In genomic region chr11:92531051-92531747, GRCh38 we compare ENCODE assay signal across 27 cellular contexts.
"Had no signal": no experiment of that assay in that cellular context is flagged by ENCODE, and none has a peak within 500 bp of the region (broad histone marks: within the 10 kb centered on the region; RNA-seq: fewer than 3 reads in every experiment).

No MANE protein-coding gene starts in this region.

- H3K36me3 Mint-ChIP-seq: activated naive CD4-positive, alpha-beta T cell treated with anti-CD3 and anti-CD28 coated beads, Interleukin-2, amount 50 U/mL, for 72 hours had no signal

- DNase-seq: activated CD4-positive, alpha-beta T cell treated with anti-CD3 and anti-CD28 coated beads for 48 hours; activated CD4-positive, alpha-beta T cell treated with anti-CD3 and anti-CD28 coated beads, Interleukin-2, amount 50 U/mL, for 4 hours; activated CD4-positive, CD25-positive, alpha-beta regulatory T cell treated with anti-CD3 and anti-CD28 coated beads, Interleukin-2, amount 50 U/mL, for 72 hours; activated CD8-positive, alpha-beta memory T cell treated with anti-CD3 and anti-CD28 coated beads, Interleukin-2, amount 50 U/mL, for 48 hours; activated CD8-positive, alpha-beta T cell treated with anti-CD3 and anti-CD28 coated beads, Interleukin-2, amount 10 ng/mL, durations not matched to agents 7 days and 5 days; activated naive CD4-positive, alpha-beta T cell treated with Interleukin-2 at 50 U/mL for 16 hours; activated naive CD8-positive, alpha-beta T cell treated with anti-CD3 and anti-CD28 coated beads, Interleukin-2, amount 50 U/mL, for 24 hours; activated T-cell treated with anti-CD3 and anti-CD28 coated beads, Interleukin-2, amount 50 U/mL, for 1 hour; amniotic stem cell; NCI-H1092; NCI-H1417; NCI-H1930; NCI-H2171; NCI-H2227 treated with DMSO at 0.1 percent for 48 hours; NCI-H446 treated with DMSO at 0.1 percent for 48 hours; NCI-H524 treated with DMSO at 0.1 percent for 48 hours; NCI-H82; OCI-M1; Right ventricle myocardium superior had no signal

- H3K27ac Mint-ChIP-seq: activated CD8-positive, alpha-beta T cell treated with anti-CD3 and anti-CD28 coated beads, Interleukin-2, amount 10 ng/mL, durations not matched to agents 7 days and 5 days; activated naive CD4-positive, alpha-beta T cell treated with anti-CD3 and anti-CD28 coated beads, Interleukin-2, amount 50 U/mL, for 72 hours; activated naive CD8-positive, alpha-beta T cell treated with anti-CD3 and anti-CD28 coated beads, Interleukin-2, amount 50 U/mL, for 24 hours; T-helper 1 cell treated with Interleukin-12 subunit alpha and Interleukin-12 subunit beta and Interleukin-4 antibody, amounts not matched to agents 30 μg/mL and 1 μg/mL, for 36 hours had no signal

- H3K9me3 Mint-ChIP-seq: activated naive CD8-positive, alpha-beta T cell treated with anti-CD3 and anti-CD28 coated beads, Interleukin-2, amount 50 U/mL, for 24 hours; brain; T-helper 1 cell treated with Interleukin-12 subunit alpha and Interleukin-12 subunit beta and Interleukin-4 antibody, amounts not matched to agents 30 μg/mL and 1 μg/mL, for 36 hours had no signal

- H3K36me3 ChIP-seq: SJSA1 had no signal

- H3K4me3 ChIP-seq: SJSA1 had no signal

- FAIRE-seq: astrocyte had no signal

- H3K4me1 ChIP-seq: SJSA1 had no signal

- H3K4me1 Mint-ChIP-seq: activated naive CD8-positive, alpha-beta T cell treated with anti-CD3 and anti-CD28 coated beads, Interleukin-2, amount 50 U/mL, for 24 hours; central memory CD8-positive, alpha-beta T cell had no signal

- ATAC-seq: activated CD8-positive, alpha-beta T cell treated with anti-CD3 and anti-CD28 coated beads, Interleukin-2, amount 10 ng/mL, durations not matched to agents 7 days and 5 days; activated naive CD4-positive, alpha-beta T cell treated with anti-CD3 and anti-CD28 coated beads, Interleukin-2, amount 50 U/mL, for 72 hours; activated naive CD8-positive, alpha-beta T cell treated with anti-CD3 and anti-CD28 coated beads, Interleukin-2, amount 50 U/mL, for 24 hours; Panc1 had no signal

- H3K27me3 Mint-ChIP-seq: activated naive CD8-positive, alpha-beta T cell treated with anti-CD3 and anti-CD28 coated beads, Interleukin-2, amount 50 U/mL, for 24 hours; central memory CD8-positive, alpha-beta T cell had no signal

- H3K9me3 ChIP-seq: SJSA1 had no signal

- H3K4me3 Mint-ChIP-seq: activated CD8-positive, alpha-beta T cell treated with anti-CD3 and anti-CD28 coated beads, Interleukin-2, amount 10 ng/mL, durations not matched to agents 7 days and 5 days; activated naive CD8-positive, alpha-beta T cell treated with anti-CD3 and anti-CD28 coated beads, Interleukin-2, amount 50 U/mL, for 24 hours; brain; central memory CD8-positive, alpha-beta T cell; T-helper 1 cell treated with Interleukin-12 subunit alpha and Interleukin-12 subunit beta and Interleukin-4 antibody, amounts not matched to agents 30 μg/mL and 1 μg/mL, for 36 hours had no signal

- H3K27ac ChIP-seq: RWPE1, SJSA1 had no signal

- H3K27me3 ChIP-seq: SJSA1 had no signal
